Comparison of ENCODE assay signal across 21 cellular contexts in the genomic region with DNA sequence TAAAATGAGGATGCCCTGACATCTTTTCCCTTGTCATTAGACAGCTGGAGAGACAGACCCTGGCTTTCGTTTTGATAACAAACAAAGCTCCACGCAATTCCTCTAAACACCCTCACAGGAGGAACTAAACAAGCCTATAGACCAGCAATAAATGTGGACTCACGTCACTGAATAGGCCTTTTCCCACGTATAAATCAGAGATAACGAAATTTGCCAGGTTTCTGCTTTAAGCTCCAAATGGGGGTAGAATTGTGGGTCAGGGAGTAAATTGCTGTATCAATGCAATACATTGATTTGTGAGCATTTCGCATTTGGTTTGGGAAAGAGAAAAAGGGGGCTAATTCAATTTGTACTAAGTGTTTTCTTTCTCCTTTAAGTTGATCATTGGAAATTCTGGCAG.
"Had no signal": no experiment of that assay in that cellular context is flagged by ENCODE, and none has a peak within 500 bp of the region (broad histone marks: within the 10 kb centered on the region; RNA-seq: fewer than 3 reads in every experiment).

No MANE protein-coding gene starts in this region.

- H3K4me1 ChIP-seq: colonic mucosa, gastrocnemius medialis, heart right ventricle, left lung, lower lobe of right lung had no signal

- H3K36me3 ChIP-seq: colonic mucosa, esophagus squamous epithelium, gastrocnemius medialis, heart right ventricle, left lung, lower lobe of right lung had no signal

- H3K27me3 ChIP-seq: colonic mucosa, gastrocnemius medialis, heart right ventricle, left lung had no signal

- FAIRE-seq: endothelial cell of umbilical vein, islet of Langerhans, keratinocyte had no signal

- H3K9me3 ChIP-seq: colonic mucosa, esophagus squamous epithelium, gastrocnemius medialis, heart right ventricle, left lung, lower lobe of right lung, mucosa of descending colon had no signal

- H3K27ac ChIP-seq: colonic mucosa, esophagus squamous epithelium, gastrocnemius medialis, heart right ventricle, left lung, lower lobe of right lung had no signal

- H3K4me3 ChIP-seq: colonic mucosa, esophagus squamous epithelium, gastrocnemius medialis, heart right ventricle, left lung, lower lobe of right lung, mucosa of descending colon had no signal

- DNase-seq: colonic mucosa; cortex of kidney; effector CD4-positive, alpha-beta T cell; effector memory CD4-positive, alpha-beta T cell; esophagus squamous epithelium; foreskin fibroblast; foreskin melanocyte; gastrocnemius medialis; glutamatergic neuron; heart right ventricle; hippocampal formation; left cardiac atrium; left lung; left ventricle myocardium superior; lower lobe of right lung; mesenchymal stem cell; mucosa of descending colon; naive B cell had no signal

- ATAC-seq: gastrocnemius medialis, heart right ventricle, left cardiac atrium, left lung, left ventricle myocardium superior, lower lobe of right lung, mucosa of descending colon had no signal
